ENCODE assay signal across 8 cellular contexts in genomic region chr13:32314271-32314967, GRCh38. TPM values are rescaled to one million over a fixed set of nuclear protein-coding genes. Genes with fewer than 3 reads are reported as not detected.
DNase-seq lines count a peak whose midpoint lies in the region; ATAC-seq lines count a peak whose summit lies in the region.

No MANE protein-coding gene starts in this region.

- no peak for DNase-seq in activated naive CD4-positive, alpha-beta T cell treated with anti-CD3 and anti-CD28 coated beads for 36 hours
- DNase-seq in activated naive CD4-positive, alpha-beta T cell treated with anti-CD3 and anti-CD28 coated beads, Interleukin-2, amount 50 U/mL, for 16 hours = no peak
- DNase-seq in caudate nucleus (lab: John Stamatoyannopoulos, UW) (peak in 3 of 61 donors; percentile 3 to 10 (median 7)), midbrain (lab: John Stamatoyannopoulos, UW) (peak; percentile 38), aorta (peak; percentile 82), DMS 273 treated with DMSO at 0.1 percent for 48 hours (lab: John Stamatoyannopoulos, UW) (no peak), cortex of kidney (lab: John Stamatoyannopoulos, UW) (no peak)

- H3K27ac ChIP-seq in caudate nucleus (ENCODE audit: low read depth, low read length) = peak overlapping the region; percentile 90
- peak overlapping the region; percentile 65 to 98 for H3K27ac ChIP-seq in aorta (ENCODE audit: low read depth in 1 of 2, low read length in 2 of 2)

- no peak overlapping the region for H3K4me3 ChIP-seq in aorta (ENCODE audit: low read length in 2 of 2)

- H3K9me3 Mint-ChIP-seq in activated naive CD4-positive, alpha-beta T cell treated with anti-CD3 and anti-CD28 coated beads for 36 hours = no peaks in the 10 kb centered on the region

- H3K27ac Mint-ChIP-seq in activated naive CD4-positive, alpha-beta T cell treated with anti-CD3 and anti-CD28 coated beads for 36 hours = peak overlapping the region; percentile 98

- no peaks in the 10 kb centered on the region for H3K9me3 ChIP-seq in aorta (ENCODE audit: control insufficient read depth, low read length)

- CTCF ChIA-PET in activated naive CD4-positive, alpha-beta T cell treated with anti-CD3 and anti-CD28 coated beads for 36 hours (lab: Charles Lee) = interaction anchor here (0.7 to 1.7 kb wide), 6 partner anchors 14 to 267 kb away, joined by 3 to 8 read pairs (median 4); no protein-coding TSS in a partner anchor

- no peaks in the 10 kb centered on the region for H3K27me3 Mint-ChIP-seq in activated naive CD4-positive, alpha-beta T cell treated with anti-CD3 and anti-CD28 coated beads for 36 hours (ENCODE audit: low read depth)

- peaks cover 16% of the 10 kb centered on the region for H3K4me1 Mint-ChIP-seq in activated naive CD4-positive, alpha-beta T cell treated with anti-CD3 and anti-CD28 coated beads for 36 hours (ENCODE audit: low read depth)

- peak overlapping the region; percentile 92 for H3K4me3 Mint-ChIP-seq in activated naive CD4-positive, alpha-beta T cell treated with anti-CD3 and anti-CD28 coated beads for 36 hours

- H3K36me3 Mint-ChIP-seq in activated naive CD4-positive, alpha-beta T cell treated with anti-CD3 and anti-CD28 coated beads for 36 hours (ENCODE audit: low read depth) = peaks cover 19% of the 10 kb centered on the region

- whole genome bisulfite sequencing in aorta, 2 donors = 87 to 93% methylated on average over 25 of the region's 25 CpGs

- intact Hi-C loops in activated naive CD4-positive, alpha-beta T cell treated with anti-CD3 and anti-CD28 coated beads for 36 hours (cut with micrococcal nuclease) = loop anchor here (2.0 to 10.0 kb wide), 2 partner anchors 14 to 600 kb away; no protein-coding TSS in a partner anchor
- intact Hi-C loops in aorta (cut with DNase I) = loop anchor here (5.0 kb wide), 3 partner anchors 67 to 402 kb away; no protein-coding TSS in a partner anchor

- no peaks in the 10 kb centered on the region for H3K4me1 ChIP-seq in aorta (ENCODE audit: control insufficient read depth in 1 of 2, insufficient read depth in 2 of 2, low read length in 2 of 2)

- H3K27me3 ChIP-seq in aorta (ENCODE audit: control insufficient read depth in 1 of 2, insufficient read depth in 2 of 2, low read length in 1 of 2) = no peaks in the 10 kb centered on the region

- no peak for ATAC-seq in aorta (ENCODE audit: low FRiP score)
- ATAC-seq in GM21619 (IDR thresholded peaks at IDR 0.05; ENCODE audit: unreplicated experiment) = no peak

- no peaks in the 10 kb centered on the region for H3K36me3 ChIP-seq in aorta (ENCODE audit: control insufficient read depth in 1 of 2, insufficient read depth in 2 of 2, low read length in 1 of 2)

RNA-seq across cellular contexts. Expression of gene ZAR1L, which starts 0.7 kb away (rescaled TPM):
- not detected for total RNA-seq in activated naive CD4-positive, alpha-beta T cell treated with anti-CD3 and anti-CD28 coated beads for 36 hours
- total RNA-seq in aorta = not detected
- not detected for polyA plus RNA-seq in aorta

RNA-seq across cellular contexts. Expression of gene BRCA2, which starts 0.9 kb away (rescaled TPM):
- 10 to 100 TPM; 17.3 to 21.3 TPM for total RNA-seq in activated naive CD4-positive, alpha-beta T cell treated with anti-CD3 and anti-CD28 coated beads for 36 hours
- total RNA-seq in aorta = 1 to 10 TPM; 3.2 to 4.3 TPM
- under 1 TPM; 0.26 to 0.38 TPM for polyA plus RNA-seq in aorta

Comparison
In these comparisons a context has a peak if more than half of its experiments do, and no peak if none do; other contexts are left out.
1. DNase-seq: peak in midbrain (single experiment) and aorta (2 of 2); none in activated naive CD4-positive, alpha-beta T cell treated with anti-CD3 and anti-CD28 coated beads for 36 hours (single experiment), activated naive CD4-positive, alpha-beta T cell treated with anti-CD3 and anti-CD28 coated beads, Interleukin-2, amount 50 U/mL, for 16 hours (single experiment), DMS 273 treated with DMSO at 0.1 percent for 48 hours (single experiment) and cortex of kidney (single experiment).